ENCODE assay signal across 8 cellular contexts in the genomic region with DNA sequence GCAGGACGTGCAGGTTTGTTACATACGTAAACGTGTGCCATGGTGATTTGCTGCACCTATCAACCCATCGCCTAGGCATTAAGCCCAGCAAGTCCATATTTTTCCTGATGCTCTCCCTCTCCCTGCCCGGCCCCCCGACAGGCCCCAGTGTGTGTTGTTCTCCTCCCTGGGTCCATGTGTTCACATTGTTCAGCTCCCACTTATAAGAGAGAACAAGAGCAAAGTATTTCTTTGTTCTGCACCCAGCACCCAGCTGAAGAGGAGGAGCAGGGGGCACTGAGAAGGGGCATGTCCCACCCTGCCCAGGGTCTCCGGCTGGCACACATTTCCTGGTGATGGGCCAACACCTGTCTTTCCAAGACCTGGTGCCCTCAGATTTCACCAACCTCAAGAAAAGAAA.
"Had no signal": no experiment of that assay in that cellular context is flagged by ENCODE, and none has a peak within 500 bp of the region (broad histone marks: within the 10 kb centered on the region; RNA-seq: fewer than 3 reads in every experiment).

No MANE protein-coding gene starts in this region.

- H3K27me3 Mint-ChIP-seq: IgD-negative memory B cell had no signal

- H3K27ac ChIP-seq: HL-60 had no signal

- H3K36me3 ChIP-seq: HAP-1 had no signal

- DNase-seq: GOT3, H7, HFFc6 had no signal

- H3K27ac Mint-ChIP-seq: HFFc6, IgD-negative memory B cell had no signal

- H3K9me3 ChIP-seq: HAP-1 had no signal

- H3K4me1 ChIP-seq: HAP-1 had no signal

- ATAC-seq: HCT116, HepG2 had no signal

- H3K4me3 Mint-ChIP-seq: HFFc6, IgD-negative memory B cell had no signal

- H3K9me3 Mint-ChIP-seq: HFFc6 had no signal

- H3K4me1 Mint-ChIP-seq: IgD-negative memory B cell had no signal

- H3K4me3 ChIP-seq: HAP-1 had no signal
